ENCODE assay signal across 8 cellular contexts in the genomic region with DNA sequence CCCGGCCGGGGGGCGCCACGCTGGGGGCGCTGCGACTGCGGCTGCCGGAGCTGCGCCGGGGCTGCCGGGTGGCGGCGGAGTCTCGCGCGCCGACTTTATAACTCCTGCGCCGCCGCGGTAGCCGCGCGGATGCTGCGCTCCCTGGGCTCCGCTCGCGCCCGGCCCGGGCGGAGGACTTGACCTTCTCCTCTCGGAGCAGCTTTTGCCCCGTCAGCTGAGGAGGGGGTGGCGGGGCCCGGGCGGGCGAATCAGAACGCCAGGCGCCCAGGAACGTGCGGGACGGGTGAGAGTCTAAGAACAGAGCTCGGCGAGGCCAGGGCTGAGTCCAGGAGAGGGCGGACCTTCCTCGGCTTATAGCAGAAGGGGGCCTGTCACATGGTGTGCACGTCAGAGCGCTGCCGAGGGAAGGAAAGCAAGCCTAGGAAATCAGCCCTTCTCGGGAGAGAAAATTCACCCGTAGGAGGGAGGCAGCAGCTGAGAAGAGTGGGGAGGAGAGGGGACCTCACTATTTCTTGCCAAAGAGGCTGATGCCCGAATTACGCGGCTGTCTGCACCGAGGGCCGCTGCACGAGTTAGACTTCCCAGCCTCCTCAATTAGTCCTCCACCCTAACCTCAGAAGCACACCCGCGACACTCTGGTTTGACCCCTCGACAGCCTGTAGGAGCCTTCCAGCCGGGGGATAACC. TPM values are rescaled to one million over a fixed set of nuclear protein-coding genes. Genes with fewer than 3 reads are reported as not detected.
A peak's percentile ranks its signal among the peaks of the same experiment; 100 is the strongest.
DNase-seq lines count a peak whose midpoint lies in the region; ATAC-seq and TF ChIP-seq lines count a peak whose summit lies in the region.

A gene (minus strand): TSS at position 327 of the 686 bp plus-strand sequence. CDS start 415 bp downstream, outside the sequence.

- no peaks in the 10 kb centered on the region for H3K36me3 ChIP-seq in BE2C

- H3K4me3 ChIP-seq in BE2C (ENCODE audit: low read depth, low read length), result peak within 1 kb of the TSS; percentile 66

- H3K9me3 ChIP-seq in BE2C, result no peaks in the 10 kb centered on the region

- peak; percentile 67 for ATAC-seq in GM19035 (IDR thresholded peaks at IDR 0.05; ENCODE audit: unreplicated experiment)
- ATAC-seq in HG03196 (IDR thresholded peaks at IDR 0.05; ENCODE audit: unreplicated experiment), result no peak

- peaks cover 96% of the 10 kb centered on the region for H3K27me3 ChIP-seq in BE2C

- no peak for TF ChIP-seq CTCF in BE2C (IDR thresholded peaks at IDR 0.05; ENCODE audit: low read depth, low read length)

- H3K4me1 ChIP-seq in BE2C, result no peaks in the 10 kb centered on the region

- DNase-seq in BE2C (peak; percentile 85), NCI-H1092 (lab: John Stamatoyannopoulos, UW) (peak; percentile 84), SW 1271 (lab: John Stamatoyannopoulos, UW) (peak; percentile 91 to 97), cerebellum (ENCODE audit: low spot score) (peak; percentile 41), kidney glomerular epithelial cell (lab: John Stamatoyannopoulos, UW) (peak; percentile 93)
- DNase-seq in stimulated activated CD4-positive, alpha-beta T cell treated with anti-CD3 and anti-CD28 coated beads, Interleukin-4, amount 100 ng/mL, for 1 hour, result peak; percentile 44

RNA-seq across cellular contexts. Expression of the gene that starts here (rescaled TPM):
- 2.8 TPM for polyA plus RNA-seq in BE2C (2012; ENCODE audit: insufficient read depth, insufficient read length, low read depth)
- total RNA-seq in cerebellum, result 1.1 TPM

Comparison
In these comparisons a context has a peak if more than half of its experiments do, and no peak if none do; other contexts are left out.
1. DNase-seq: peak in every context shown above with its lines; median percentile 94 in SW 1271; 93 in kidney glomerular epithelial cell; 85 in BE2C; 84 in NCI-H1092; 44 in stimulated activated CD4-positive, alpha-beta T cell treated with anti-CD3 and anti-CD28 coated beads, Interleukin-4, amount 100 ng/mL, for 1 hour; 41 in cerebellum.